In genomic region chrX:10165580-10166247, GRCh38 we compare ENCODE assay signal across 13 cellular contexts. TPM values are rescaled to one million over a fixed set of nuclear protein-coding genes. Genes with fewer than 3 reads are reported as not detected.
DNase-seq lines count a peak whose midpoint lies in the region; ATAC-seq and TF ChIP-seq lines count a peak whose summit lies in the region.
"Had no signal": no experiment of that assay in that cellular context is flagged by ENCODE, and none has a peak within 500 bp of the region (broad histone marks: within the 10 kb centered on the region; RNA-seq: fewer than 3 reads in every experiment).

No MANE protein-coding gene starts in this region.

- peak in 1 of 2 donors; percentile 66 for DNase-seq in cardiac muscle cell (ENCODE audit: low read depth in 1 of 2, low spot score in 1 of 2)
- DNase-seq in Right ventricle myocardium inferior (ENCODE audit: missing footprints): no peak
- DNase-seq in SKM-1 (lab: John Stamatoyannopoulos, UW; ENCODE audit: unreplicated experiment): peak; percentile 12
- no peak for DNase-seq in right cardiac atrium
- DNase-seq in prostate gland (ENCODE audit: low spot score): no peak
- DNase-seq in pons (ENCODE audit: low spot score): no peak
- DNase-seq in stimulated activated CD4-positive, alpha-beta T cell treated with anti-CD3 and anti-CD28 coated beads, Interleukin-4, amount 100 ng/mL, for 1 hour: no peak
- DNase-seq: activated CD4-positive, alpha-beta T cell treated with anti-CD3 and anti-CD28 coated beads for 48 hours; MG63; tibial artery had no signal

- H3K36me3 ChIP-seq in cardiac muscle cell: no peaks in the 10 kb centered on the region
- no peaks in the 10 kb centered on the region for H3K36me3 ChIP-seq in prostate gland
- H3K36me3 ChIP-seq: breast epithelium, MG63, tibial artery had no signal

- H3K27ac ChIP-seq in cardiac muscle cell: peak overlapping the region; percentile 66
- H3K27ac ChIP-seq in right cardiac atrium (ENCODE audit: low read length): peak overlapping the region; percentile 9
- H3K27ac ChIP-seq in prostate gland: no peak overlapping the region
- H3K27ac ChIP-seq: A549, tibial artery had no signal

- H3K4me3 ChIP-seq in cardiac muscle cell: no peak overlapping the region
- H3K4me3 ChIP-seq in right cardiac atrium (ENCODE audit: low read length): no peak overlapping the region
- H3K4me3 ChIP-seq in prostate gland: no peak overlapping the region
- H3K4me3 ChIP-seq: A549, breast epithelium, MG63, tibial artery had no signal

- intact Hi-C loops in Right ventricle myocardium inferior (cut with DNase I) (no loop called here), right cardiac atrium (cut with DNase I) (no loop called here), prostate gland (cut with DNase I) (no loop called here)

- H3K9me3 ChIP-seq in cardiac muscle cell (ENCODE audit: low read depth): no peaks in the 10 kb centered on the region
- no peaks in the 10 kb centered on the region for H3K9me3 ChIP-seq in right cardiac atrium (ENCODE audit: control insufficient read depth, low read length)
- no peaks in the 10 kb centered on the region for H3K9me3 ChIP-seq in prostate gland
- H3K9me3 ChIP-seq: A549, breast epithelium, MG63, tibial artery had no signal

- H3K27me3 ChIP-seq in cardiac muscle cell (no peaks in the 10 kb centered on the region), right cardiac atrium (ENCODE audit: control insufficient read depth, insufficient read depth) (no peaks in the 10 kb centered on the region), prostate gland (replicated peaks; ENCODE audit: insufficient read depth) (no peaks in the 10 kb centered on the region)
- H3K27me3 ChIP-seq: MG63, tibial artery had no signal

- TF ChIP-seq CTCF in cardiac muscle cell (IDR thresholded peaks at IDR 0.05; ENCODE audit: low read depth, low read length) (no peak), prostate gland (IDR thresholded peaks at IDR 0.05) (no peak)

- ATAC-seq in Right ventricle myocardium inferior (no peak), right cardiac atrium (peak in 1 of 2 donors; percentile 9), HG02798 (IDR thresholded peaks at IDR 0.05; ENCODE audit: poor library complexity, unreplicated experiment) (no peak)
- ATAC-seq: A549 had no signal

- TF ChIP-seq POLR2A in prostate gland (IDR thresholded peaks at IDR 0.05): no peak

- WGBS in right cardiac atrium: 67% methylated on average over 18 of the region's 18 CpGs
- WGBS in prostate gland: 89% methylated on average over 13 of the region's 18 CpGs

- H3K4me1 ChIP-seq in cardiac muscle cell (ENCODE audit: low read depth): peaks cover 4% of the 10 kb centered on the region
- peaks cover 8% of the 10 kb centered on the region for H3K4me1 ChIP-seq in right cardiac atrium (ENCODE audit: control insufficient read depth, insufficient read depth, low read length)
- H3K4me1 ChIP-seq in prostate gland (replicated peaks): no peaks in the 10 kb centered on the region
- H3K4me1 ChIP-seq: A549, breast epithelium, tibial artery had no signal

RNA-seq across cellular contexts. Expression of gene CLCN4, which starts 8.9 kb away (rescaled TPM):
- total RNA-seq in cardiac muscle cell: 15.2 and 18.2 TPM in 2 replicates
- polyA plus RNA-seq in cardiac muscle cell: 5.4 and 7.8 TPM in 2 replicates
- total RNA-seq in Right ventricle myocardium inferior: 26.7 TPM
- total RNA-seq in right cardiac atrium: 10 to 100 TPM; 27.0 to 34.9 (median 30.7) TPM
- 11.0 TPM for polyA plus RNA-seq in right cardiac atrium
- total RNA-seq in prostate gland: 10 to 100 TPM in 1 of 2 donors, under 1 TPM in 1; 0.50 to 15.3 TPM

Comparison
In these comparisons a context has a peak if more than half of its experiments do, and no peak if none do; other contexts are left out.
1. H3K27ac ChIP-seq: peak in cardiac muscle cell (single experiment) and right cardiac atrium (single experiment); none in prostate gland (0 of 2).